8 cellular contexts compared by ENCODE assay signal in genomic region chr16:87383522-87384161, GRCh38. TPM values are rescaled to one million over a fixed set of nuclear protein-coding genes. Genes with fewer than 3 reads are reported as not detected.
DNase-seq lines count a peak whose midpoint lies in the region; ATAC-seq and TF ChIP-seq lines count a peak whose summit lies in the region.

A gene with protein sequence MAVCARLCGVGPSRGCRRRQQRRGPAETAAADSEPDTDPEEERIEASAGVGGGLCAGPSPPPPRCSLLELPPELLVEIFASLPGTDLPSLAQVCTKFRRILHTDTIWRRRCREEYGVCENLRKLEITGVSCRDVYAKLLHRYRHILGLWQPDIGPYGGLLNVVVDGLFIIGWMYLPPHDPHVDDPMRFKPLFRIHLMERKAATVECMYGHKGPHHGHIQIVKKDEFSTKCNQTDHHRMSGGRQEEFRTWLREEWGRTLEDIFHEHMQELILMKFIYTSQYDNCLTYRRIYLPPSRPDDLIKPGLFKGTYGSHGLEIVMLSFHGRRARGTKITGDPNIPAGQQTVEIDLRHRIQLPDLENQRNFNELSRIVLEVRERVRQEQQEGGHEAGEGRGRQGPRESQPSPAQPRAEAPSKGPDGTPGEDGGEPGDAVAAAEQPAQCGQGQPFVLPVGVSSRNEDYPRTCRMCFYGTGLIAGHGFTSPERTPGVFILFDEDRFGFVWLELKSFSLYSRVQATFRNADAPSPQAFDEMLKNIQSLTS (minus strand): TSS chr16:87383776. CDS start chr16:87383744, 32 bp downstream.

- peak; percentile 93 to 97 for TF ChIP-seq POLR2A in gastroesophageal sphincter (IDR thresholded peaks at IDR 0.05)

- peak in 1 of 4 experiments; percentile 14 for TF ChIP-seq CTCF in gastroesophageal sphincter (IDR thresholded peaks at IDR 0.05)

- DNase-seq in Daoy (ENCODE audit: low read depth) (peak; percentile 95), Kasumi-1 (lab: John Stamatoyannopoulos, UW) (peak; percentile 76 to 79), SK-MEL-5 (ENCODE audit: low read depth, low spot score) (peak; percentile 91), non-pigmented ciliary epithelial cell (ENCODE audit: low read depth) (peak; percentile 65), superior temporal gyrus (ENCODE audit: extremely low spot score) (peak; percentile 88)
- peak; percentile 90 for DNase-seq in activated naive CD4-positive, alpha-beta T cell treated with Interleukin-2 at 50 U/mL for 16 hours

- H3K9me3 ChIP-seq in gastroesophageal sphincter: no peaks in the 10 kb centered on the region

- peaks cover 0 to 71% (median 34%) of the 10 kb centered on the region in 3 donors for H3K4me1 ChIP-seq in gastroesophageal sphincter

- H3K27me3 ChIP-seq in gastroesophageal sphincter: no peaks in the 10 kb centered on the region

- TF ChIP-seq EP300 in gastroesophageal sphincter (IDR thresholded peaks at IDR 0.05): no peak

- WGBS in gastroesophageal sphincter (ENCODE audit: low coverage in 1 of 2), 2 donors: no CpG with 5 or more reads among the region's 90 CpGs

- ATAC-seq in GM21825 (IDR thresholded peaks at IDR 0.05; ENCODE audit: unreplicated experiment): peak; percentile 36
- peak; percentile 77 for ATAC-seq in gastroesophageal sphincter

- H3K36me3 ChIP-seq in gastroesophageal sphincter: no peaks in the 10 kb centered on the region

- H3K4me3 ChIP-seq in gastroesophageal sphincter: peak within 1 kb of the TSS; percentile 82 to 89

- in situ Hi-C loops in SK-MEL-5 (cut with HindIII; ENCODE audit: low pct_unique_long_range_greater_than_20kb, low sequenced_read_pairs): no loop called here

- peak within 1 kb of the TSS; percentile 70 to 99 (median 96) for H3K27ac ChIP-seq in gastroesophageal sphincter

RNA-seq across cellular contexts. Expression of the gene that starts here (rescaled TPM):
- 4.7 and 22.1 TPM in 2 replicates for total RNA-seq in Daoy (2014; rRNA removed; shearing (Covaris generic))
- 11.3 and 12.5 TPM in 2 replicates for total RNA-seq in SK-MEL-5 (2014; rRNA removed; shearing (Covaris generic))
- polyA plus RNA-seq in SK-MEL-5 (2015; cell fraction: cytosol; rRNA removed): 13.8 and 15.5 TPM in 2 replicates
- 49.4 and 60.9 TPM in 2 replicates for polyA plus RNA-seq in SK-MEL-5 (2015; cell fraction: nucleus; rRNA removed)
- total RNA-seq in gastroesophageal sphincter: 100 to 1,000 TPM in 1 of 4 donors, 10 to 100 TPM in 3; 69.2 to 141 (median 85.1) TPM

Comparison
In these comparisons a context has a peak if more than half of its experiments do, and no peak if none do; other contexts are left out.
1. Peak in every context shown above with its lines: DNase-seq, ATAC-seq, H3K4me3 ChIP-seq and H3K27ac ChIP-seq.